ENCODE assay signal across 12 cellular contexts in the genomic region with DNA sequence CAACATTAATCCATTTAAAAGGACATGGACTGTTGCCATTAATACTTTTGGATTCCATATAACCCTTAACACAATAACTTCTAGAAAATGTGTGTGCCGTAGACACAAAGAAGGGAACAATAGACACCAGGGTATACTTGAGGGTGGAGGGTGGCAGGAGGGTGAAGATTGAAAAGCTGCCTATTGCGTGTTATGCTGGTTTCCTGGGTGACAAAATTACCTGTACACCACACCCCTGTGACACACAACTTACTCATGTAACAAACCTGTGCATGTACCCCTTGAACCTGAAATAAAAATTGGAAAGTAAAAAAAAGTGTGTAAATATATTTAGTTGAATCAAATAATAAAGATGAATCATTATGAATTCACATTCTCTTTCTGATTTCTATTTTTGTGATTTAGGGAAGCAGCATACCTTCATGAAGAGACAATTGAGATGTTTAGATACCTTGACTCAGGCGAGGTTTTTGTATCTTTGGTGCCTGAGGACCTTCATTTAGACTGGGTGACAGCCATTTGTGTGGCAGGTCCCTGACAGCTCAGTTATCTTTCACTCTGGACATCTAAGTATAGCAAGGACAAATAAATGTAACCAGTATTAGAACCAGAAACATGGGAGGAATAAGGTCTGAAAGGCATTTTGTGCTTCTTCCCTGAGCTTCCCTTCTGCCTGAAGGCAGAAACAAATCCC. TPM values are rescaled to one million over a fixed set of nuclear protein-coding genes. Genes with fewer than 3 reads are reported as not detected.
A peak's percentile ranks its signal among the peaks of the same experiment; 100 is the strongest.
DNase-seq lines count a peak whose midpoint lies in the region; ATAC-seq and TF ChIP-seq lines count a peak whose summit lies in the region.
"Had no signal": no experiment of that assay in that cellular context is flagged by ENCODE, and none has a peak within 500 bp of the region (broad histone marks: within the 10 kb centered on the region; RNA-seq: fewer than 3 reads in every experiment).

No MANE protein-coding gene starts in this region.

- H3K9me3 Mint-ChIP-seq in CD4-positive, alpha-beta T cell = peaks cover 9% of the 10 kb centered on the region
- H3K9me3 Mint-ChIP-seq in activated T-helper 17 cell treated with anti-CD3 and anti-CD28 coated beads, Interleukin-2, amount 50 U/mL, for 72 hours = no peaks in the 10 kb centered on the region
- H3K9me3 Mint-ChIP-seq in immature natural killer cell (no peaks in the 10 kb centered on the region), HFFc6 (peaks cover 29% of the 10 kb centered on the region), WTC11 (peaks cover 22% of the 10 kb centered on the region)
- H3K9me3 Mint-ChIP-seq: type B pancreatic cell had no signal

- no peak for TF ChIP-seq CTCF in CD4-positive, alpha-beta T cell (IDR thresholded peaks at IDR 0.05)
- no peak for TF ChIP-seq CTCF in HFFc6 (IDR thresholded peaks at IDR 0.05)
- TF ChIP-seq CTCF in WTC11 (IDR thresholded peaks at IDR 0.05) = no peak

- H3K27me3 ChIP-seq in CD4-positive, alpha-beta T cell (ENCODE audit: control insufficient read depth, insufficient read depth, low read length) = no peaks in the 10 kb centered on the region

- DNase-seq in CD4-positive, alpha-beta T cell = peak in 7 of 10 experiments; percentile 28 to 67 (median 42)
- peak; percentile 11 for DNase-seq in COLO668 (lab: John Stamatoyannopoulos, UW; ENCODE audit: unreplicated experiment)
- DNase-seq in immature natural killer cell = no peak
- DNase-seq in HFFc6 = no peak
- DNase-seq in GM03348 (ENCODE audit: low spot score) = no peak
- DNase-seq in WTC11 (ENCODE audit: low spot score) = no peak
- DNase-seq: NCI-H1694, T1000 had no signal

- H3K4me1 Mint-ChIP-seq in CD4-positive, alpha-beta T cell (ENCODE audit: low read depth) = peaks cover 93% of the 10 kb centered on the region
- H3K4me1 Mint-ChIP-seq in activated T-helper 17 cell treated with anti-CD3 and anti-CD28 coated beads, Interleukin-2, amount 50 U/mL, for 72 hours = peaks cover 68% of the 10 kb centered on the region
- peaks cover 83 to 86% of the 10 kb centered on the region in 2 donors for H3K4me1 Mint-ChIP-seq in immature natural killer cell
- no peaks in the 10 kb centered on the region for H3K4me1 Mint-ChIP-seq in HFFc6 (ENCODE audit: low read depth)
- H3K4me1 Mint-ChIP-seq in WTC11 = peaks cover 17% of the 10 kb centered on the region

- CTCF ChIA-PET in CD4-positive, alpha-beta T cell (lab: Charles Lee) = interaction anchor here (0.9 to 1.6 kb wide), 3 partner anchors 30 to 278 kb away, joined by 3 to 8 read pairs (median 5); a partner anchor contains a TSS
- CTCF ChIA-PET in WTC11 (lab: Charles Lee) = interaction anchor here (0.7 to 2.0 kb wide), 2 partner anchors 30 to 36 kb away, joined by 3 to 5 read pairs; no protein-coding TSS in a partner anchor

- intact Hi-C loops in CD4-positive, alpha-beta T cell (cut with DNase I, micrococcal nuclease) = loop anchor here (2.0 kb wide), 2 partner anchors 14 to 28 kb away; a partner anchor contains a TSS

- H3K9me3 ChIP-seq in CD4-positive, alpha-beta T cell (ENCODE audit: control insufficient read depth, low read length) = no peaks in the 10 kb centered on the region

- no peaks in the 10 kb centered on the region for H3K27me3 Mint-ChIP-seq in CD4-positive, alpha-beta T cell
- H3K27me3 Mint-ChIP-seq in activated T-helper 17 cell treated with anti-CD3 and anti-CD28 coated beads, Interleukin-2, amount 50 U/mL, for 72 hours = no peaks in the 10 kb centered on the region
- peaks cover 2 to 9% (median 2%) of the 10 kb centered on the region in 3 donors for H3K27me3 Mint-ChIP-seq in immature natural killer cell (ENCODE audit: low read depth in 3 of 3)
- peaks cover 5% of the 10 kb centered on the region; the same call in 1 of the 2 replicates for H3K27me3 Mint-ChIP-seq in HFFc6 (ENCODE audit: insufficient read depth)
- peaks cover 18% of the 10 kb centered on the region for H3K27me3 Mint-ChIP-seq in WTC11 (ENCODE audit: low read depth)

- H3K36me3 Mint-ChIP-seq in CD4-positive, alpha-beta T cell (ENCODE audit: low read depth) = peaks cover 53% of the 10 kb centered on the region
- peaks cover 44% of the 10 kb centered on the region for H3K36me3 Mint-ChIP-seq in activated T-helper 17 cell treated with anti-CD3 and anti-CD28 coated beads, Interleukin-2, amount 50 U/mL, for 72 hours (ENCODE audit: low read depth)
- H3K36me3 Mint-ChIP-seq in immature natural killer cell (peaks cover 42 to 56% (median 49%) of the 10 kb centered on the region in 3 donors), HFFc6 (ENCODE audit: low read depth) (peaks cover 12% of the 10 kb centered on the region), WTC11 (no peaks in the 10 kb centered on the region)
- H3K36me3 Mint-ChIP-seq: type B pancreatic cell had no signal

- peak overlapping the region; percentile 92 for H3K27ac ChIP-seq in CD4-positive, alpha-beta T cell (ENCODE audit: low read depth, low read length)

- peak overlapping the region; percentile 97 for H3K27ac Mint-ChIP-seq in CD4-positive, alpha-beta T cell
- peak overlapping the region; percentile 86 for H3K27ac Mint-ChIP-seq in activated T-helper 17 cell treated with anti-CD3 and anti-CD28 coated beads, Interleukin-2, amount 50 U/mL, for 72 hours
- peak overlapping the region; percentile 97 to 99 (median 99) for H3K27ac Mint-ChIP-seq in immature natural killer cell
- no peak overlapping the region for H3K27ac Mint-ChIP-seq in HFFc6
- no peak overlapping the region for H3K27ac Mint-ChIP-seq in WTC11
- H3K27ac Mint-ChIP-seq: type B pancreatic cell had no signal

- POLR2A ChIA-PET in CD4-positive, alpha-beta T cell (lab: Charles Lee) = interaction anchor here (0.6 to 10.4 kb wide), 7 partner anchors 8 to 206 kb away, joined by 3 to 312 read pairs (median 6); a partner anchor contains a TSS
- POLR2A ChIA-PET in WTC11 (lab: Charles Lee) = interaction anchor here (1.0 kb wide), 1 partner anchor 207 kb away, joined by 3 read pairs; no protein-coding TSS in a partner anchor

- peak; percentile 73 for ATAC-seq in CD4-positive, alpha-beta T cell (ENCODE audit: poor library complexity)
- ATAC-seq in activated T-helper 17 cell treated with anti-CD3 and anti-CD28 coated beads, Interleukin-2, amount 50 U/mL, for 72 hours (replicated peaks) = peak; percentile 67
- ATAC-seq in WTC11 = no peak
- no peak for ATAC-seq in HG03469 (IDR thresholded peaks at IDR 0.05; ENCODE audit: unreplicated experiment)
- ATAC-seq: K562 had no signal

- H3K4me3 Mint-ChIP-seq in CD4-positive, alpha-beta T cell = peak overlapping the region; percentile 68
- peak overlapping the region; percentile 85 for H3K4me3 Mint-ChIP-seq in activated T-helper 17 cell treated with anti-CD3 and anti-CD28 coated beads, Interleukin-2, amount 50 U/mL, for 72 hours
- H3K4me3 Mint-ChIP-seq in immature natural killer cell = peak overlapping the region in 4 of 5 donors; percentile 5 to 57 (median 22)
- no peak overlapping the region for H3K4me3 Mint-ChIP-seq in HFFc6
- H3K4me3 Mint-ChIP-seq in WTC11 = no peak overlapping the region
- H3K4me3 Mint-ChIP-seq: type B pancreatic cell had no signal

TF ChIP-seq in WTC11, 78 proteins besides CTCF, POLR2A, EP300 and RAD21:
- TF ChIP-seq OVOL2 (CRISPR knock-in tag; IDR thresholded peaks at IDR 0.05; ENCODE audit: borderline replicate concordance) (no peak), NR2C2 (CRISPR knock-in tag; IDR thresholded peaks at IDR 0.05) (no peak), RORB (CRISPR knock-in tag; IDR thresholded peaks at IDR 0.05) (no peak), ELF4 (CRISPR knock-in tag; IDR thresholded peaks at IDR 0.05; ENCODE audit: low read depth) (no peak), MYBL2 (CRISPR knock-in tag; IDR thresholded peaks at IDR 0.05) (no peak), ZNF232 (CRISPR knock-in tag; IDR thresholded peaks at IDR 0.05) (no peak), NR3C1 (CRISPR knock-in tag; conservative IDR thresholded peaks at IDR 0.05; ENCODE audit: low read depth) (no peak), ZNF396 (CRISPR knock-in tag; IDR thresholded peaks at IDR 0.05; ENCODE audit: borderline replicate concordance) (no peak)
- TF ChIP-seq, protein P1, sequence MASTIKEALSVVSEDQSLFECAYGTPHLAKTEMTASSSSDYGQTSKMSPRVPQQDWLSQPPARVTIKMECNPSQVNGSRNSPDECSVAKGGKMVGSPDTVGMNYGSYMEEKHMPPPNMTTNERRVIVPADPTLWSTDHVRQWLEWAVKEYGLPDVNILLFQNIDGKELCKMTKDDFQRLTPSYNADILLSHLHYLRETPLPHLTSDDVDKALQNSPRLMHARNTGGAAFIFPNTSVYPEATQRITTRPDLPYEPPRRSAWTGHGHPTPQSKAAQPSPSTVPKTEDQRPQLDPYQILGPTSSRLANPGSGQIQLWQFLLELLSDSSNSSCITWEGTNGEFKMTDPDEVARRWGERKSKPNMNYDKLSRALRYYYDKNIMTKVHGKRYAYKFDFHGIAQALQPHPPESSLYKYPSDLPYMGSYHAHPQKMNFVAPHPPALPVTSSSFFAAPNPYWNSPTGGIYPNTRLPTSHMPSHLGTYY (CRISPR knock-in tag; IDR thresholded peaks at IDR 0.05) = no peak
- TF ChIP-seq, protein P2, sequence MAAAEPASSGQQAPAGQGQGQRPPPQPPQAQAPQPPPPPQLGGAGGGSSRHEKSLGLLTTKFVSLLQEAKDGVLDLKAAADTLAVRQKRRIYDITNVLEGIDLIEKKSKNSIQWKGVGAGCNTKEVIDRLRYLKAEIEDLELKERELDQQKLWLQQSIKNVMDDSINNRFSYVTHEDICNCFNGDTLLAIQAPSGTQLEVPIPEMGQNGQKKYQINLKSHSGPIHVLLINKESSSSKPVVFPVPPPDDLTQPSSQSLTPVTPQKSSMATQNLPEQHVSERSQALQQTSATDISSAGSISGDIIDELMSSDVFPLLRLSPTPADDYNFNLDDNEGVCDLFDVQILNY (CRISPR knock-in tag; IDR thresholded peaks at IDR 0.05) = no peak
- TF ChIP-seq, protein P3, sequence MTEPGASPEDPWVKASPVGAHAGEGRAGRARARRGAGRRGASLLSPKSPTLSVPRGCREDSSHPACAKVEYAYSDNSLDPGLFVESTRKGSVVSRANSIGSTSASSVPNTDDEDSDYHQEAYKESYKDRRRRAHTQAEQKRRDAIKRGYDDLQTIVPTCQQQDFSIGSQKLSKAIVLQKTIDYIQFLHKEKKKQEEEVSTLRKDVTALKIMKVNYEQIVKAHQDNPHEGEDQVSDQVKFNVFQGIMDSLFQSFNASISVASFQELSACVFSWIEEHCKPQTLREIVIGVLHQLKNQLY (CRISPR knock-in tag; IDR thresholded peaks at IDR 0.05) = no peak

RNA-seq across cellular contexts. Expression of a gene that starts 28.7 kb away (rescaled TPM):
- 1 to 10 TPM; 2.9 to 3.8 TPM for total RNA-seq in CD4-positive, alpha-beta T cell
- 10 to 100 TPM; 10.3 to 16.4 TPM for total RNA-seq in activated T-helper 17 cell treated with anti-CD3 and anti-CD28 coated beads, Interleukin-2, amount 50 U/mL, for 72 hours
- polyA plus RNA-seq in immature natural killer cell = 10 to 100 TPM in 1 of 3 donors, 1 to 10 TPM in 2; 2.6 to 25.1 (median 5.0) TPM
- total RNA-seq in HFFc6 (2021; fragmentation: NEBNext Ultra II Directional; extraction: Animal tissue kit (Norgen Biotek cat#: 25700)) = not detected
- 0.09 to 0.18 TPM (median 0.09 TPM) in 3 replicates for total RNA-seq in WTC11 (2021)
- total RNA-seq: K562 had no signal
- polyA plus RNA-seq: K562 had no signal

RNA-seq across cellular contexts. Expression of a gene that starts 35.5 kb away (rescaled TPM):
- 10 to 100 TPM; 48.4 to 50.7 TPM for total RNA-seq in CD4-positive, alpha-beta T cell
- total RNA-seq in activated T-helper 17 cell treated with anti-CD3 and anti-CD28 coated beads, Interleukin-2, amount 50 U/mL, for 72 hours = 10 to 100 TPM; 39.7 to 43.1 TPM
- polyA plus RNA-seq in immature natural killer cell = 100 to 1,000 TPM; 285 to 709 (median 555) TPM
- total RNA-seq in HFFc6 (2021; fragmentation: NEBNext Ultra II Directional; extraction: Animal tissue kit (Norgen Biotek cat#: 25700)) = not detected
- 0.37 to 0.48 TPM (median 0.37 TPM) in 3 replicates for total RNA-seq in WTC11 (2021)
- polyA plus RNA-seq: K562 had no signal

Comparison
In these comparisons a context has a peak if more than half of its experiments do, and no peak if none do; other contexts are left out.
1. ATAC-seq: peak in CD4-positive, alpha-beta T cell (single experiment) and activated T-helper 17 cell treated with anti-CD3 and anti-CD28 coated beads, Interleukin-2, amount 50 U/mL, for 72 hours (single experiment); none in WTC11 (single experiment) and HG03469 (single experiment).
2. DNase-seq: peak in CD4-positive, alpha-beta T cell (7 of 10) and COLO668 (single experiment); none in immature natural killer cell (0 of 3), HFFc6 (single experiment), GM03348 (single experiment) and WTC11 (single experiment).
3. H3K27ac Mint-ChIP-seq: peak in CD4-positive, alpha-beta T cell (single experiment), activated T-helper 17 cell treated with anti-CD3 and anti-CD28 coated beads, Interleukin-2, amount 50 U/mL, for 72 hours (single experiment) and immature natural killer cell (6 of 6); none in HFFc6 (single experiment) and WTC11 (single experiment).
4. H3K4me3 Mint-ChIP-seq: peak in CD4-positive, alpha-beta T cell (single experiment), activated T-helper 17 cell treated with anti-CD3 and anti-CD28 coated beads, Interleukin-2, amount 50 U/mL, for 72 hours (single experiment) and immature natural killer cell (4 of 5); none in HFFc6 (single experiment) and WTC11 (single experiment).
5. RNA of a gene that starts 35.5 kb away (total RNA-seq): 48.4 to 50.7 TPM in CD4-positive, alpha-beta T cell and 39.7 to 43.1 TPM in activated T-helper 17 cell treated with anti-CD3 and anti-CD28 coated beads, Interleukin-2, amount 50 U/mL, for 72 hours; 0.37 to 0.48 TPM in WTC11 and not detected in HFFc6; every median in the first group is over 10 times any median in the second.